11 cellular contexts compared by ENCODE assay signal in the genomic region with DNA sequence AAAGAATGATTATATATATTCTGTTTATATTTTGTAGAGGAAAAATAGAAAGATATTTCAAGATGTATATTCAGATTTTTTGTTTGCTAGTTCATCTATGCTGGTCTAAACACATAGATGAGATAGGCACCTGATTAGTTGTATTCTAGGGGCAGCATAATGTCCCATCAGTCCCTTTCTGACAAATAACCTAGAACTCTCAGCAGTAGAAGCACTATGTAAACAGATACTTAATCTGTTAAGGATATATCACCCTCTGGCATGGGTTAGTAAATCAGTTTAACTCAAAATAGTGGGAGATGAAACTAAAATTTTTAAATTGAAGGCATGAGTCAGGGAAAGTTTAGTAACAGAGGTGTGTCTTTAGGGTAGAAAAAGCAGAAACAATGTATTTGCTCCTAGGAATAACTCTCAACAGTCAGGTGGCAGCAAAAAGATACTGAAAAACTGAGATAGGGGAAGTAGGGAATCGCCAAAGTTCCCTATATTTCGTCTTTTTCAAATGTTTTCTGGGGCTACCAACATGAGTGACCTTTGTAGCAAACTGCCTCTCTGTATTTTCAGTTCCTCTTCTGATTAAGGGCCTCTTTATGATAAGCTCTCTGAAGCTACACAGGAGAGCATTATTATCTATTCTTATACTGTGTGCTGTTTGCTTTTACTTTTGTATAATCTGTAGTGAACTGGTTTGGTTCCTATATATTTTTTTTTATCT. TPM values are rescaled to one million over a fixed set of nuclear protein-coding genes. Genes with fewer than 3 reads are reported as not detected.
DNase-seq lines count a peak whose midpoint lies in the region; ATAC-seq, FAIRE-seq and TF ChIP-seq lines count a peak whose summit lies in the region.
"Had no signal": no experiment of that assay in that cellular context is flagged by ENCODE, and none has a peak within 500 bp of the region (broad histone marks: within the 10 kb centered on the region; RNA-seq: fewer than 3 reads in every experiment).

No MANE protein-coding gene starts in this region.

- peak; percentile 63 to 91; a peak in 3 of 4 replicates for TF ChIP-seq EP300 in GM12878 (IDR thresholded peaks at IDR 0.05; ENCODE audit: borderline replicate concordance in 1 of 2, control insufficient read depth in 1 of 2, low read depth in 2 of 2, low read length in 2 of 2)

- no peak for TF ChIP-seq CTCF in GM12878 (IDR thresholded peaks at IDR 0.05 in 2 of 3, conservative IDR thresholded peaks at IDR 0.05 in 1 of 3; ENCODE audit: control insufficient read depth in 2 of 3, extremely low read depth in 1 of 3, insufficient read depth in 1 of 3, low read depth in 3 of 3, low read length in 3 of 3)

- 0% methylated on average over 2 of the region's 2 CpGs for WGBS in GM12878 (ENCODE audit: insufficient coverage, insufficient replicate concordance, low lambda C conversion rate, missing lambda C conversion rate)

- TF ChIP-seq POLR2A in GM12878 (IDR thresholded peaks at IDR 0.05; ENCODE audit: low read depth, low read length): no peak

- no peaks in the 10 kb centered on the region for H3K9me3 ChIP-seq in GM12878 (replicated peaks; ENCODE audit: control insufficient read depth, insufficient read depth, low read length)

- H2AFZ ChIP-seq in GM12878 (ENCODE audit: control insufficient read depth, low read depth, low read length): no peak overlapping the region

- no peaks in the 10 kb centered on the region for H3K79me2 ChIP-seq in GM12878 (ENCODE audit: control insufficient read depth, insufficient read depth, low read length)

- peak overlapping the region; percentile 18; the same call in 1 of the 2 replicates for H3K4me3 ChIP-seq in GM12878
- H3K4me3 ChIP-seq: lung, SK-N-MC had no signal

- intact Hi-C loops in GM12878 (cut with micrococcal nuclease; ENCODE audit: unreplicated experiment): loop anchor here (10.0 kb wide), 1 partner anchor 887 kb away; no protein-coding TSS in a partner anchor
- intact Hi-C loops in posterior vena cava (cut with DNase I): no loop called here

- H3K27me3 ChIP-seq in GM12878 (replicated peaks in 1 of 2; ENCODE audit: control insufficient read depth in 2 of 2, insufficient read depth in 2 of 2, low read length in 1 of 2): peaks cover 0 to 4% of the 10 kb centered on the region in 2 experiments; a peak in 1 of 4 replicates

- no peaks in the 10 kb centered on the region for H3K36me3 ChIP-seq in GM12878 (ENCODE audit: control insufficient read depth in 2 of 2, insufficient read depth in 2 of 2, low read length in 1 of 2)

- BruUV-seq in GM12878 (replicated peaks; lab: Mats Ljungman, UMichigan): no TSS peak

- H3K9ac ChIP-seq in GM12878 (ENCODE audit: control insufficient read depth, insufficient read depth, low read length): no peak overlapping the region
- H3K9ac ChIP-seq: KMS-11 had no signal

- ATAC-seq in GM18861 (IDR thresholded peaks at IDR 0.05; ENCODE audit: unreplicated experiment): peak; percentile 97
- ATAC-seq in GM21619 (IDR thresholded peaks at IDR 0.05; ENCODE audit: unreplicated experiment): peak; percentile 95
- peak; percentile 96 for ATAC-seq in HG03439 (IDR thresholded peaks at IDR 0.05; ENCODE audit: unreplicated experiment)
- ATAC-seq in GM12878: peak; percentile 98

- DNase-seq in GM12878 (ENCODE audit: low read depth, low spot score): peak; percentile 57
- DNase-seq in 8988T: no peak
- no peak for DNase-seq in activated CD8-positive, alpha-beta memory T cell treated with anti-CD3 and anti-CD28 coated beads, Interleukin-2, amount 50 U/mL, for 4 hours
- DNase-seq in COLO829 (ENCODE audit: low spot score): no peak
- no peak for DNase-seq in posterior vena cava (ENCODE audit: low spot score)

- POLR2A ChIA-PET in GM12878 (lab: Charles Lee): no interaction called here

- in situ Hi-C loops in GM12878 (cut with MboI): no loop called here

- peak overlapping the region; percentile 44 for H3K27ac ChIP-seq in GM12878 (ENCODE audit: control insufficient read depth, insufficient read depth)
- H3K27ac ChIP-seq: KMS-11, SK-N-MC had no signal

- RAD21 ChIA-PET in GM12878 (lab: Charles Lee; ENCODE audit: unreplicated experiment): interaction anchor here (1.0 kb wide), 1 partner anchor 12 kb away, joined by 4 read pairs; no protein-coding TSS in a partner anchor

- FAIRE-seq in GM12878 (lab: Jason Lieb, UNC): peak; percentile 85

- no peaks in the 10 kb centered on the region for H4K20me1 ChIP-seq in GM12878 (ENCODE audit: control insufficient read depth, insufficient read depth)

- H3K4me2 ChIP-seq in GM12878 (ENCODE audit: control insufficient read depth, insufficient read depth): peak overlapping the region; percentile 69
- H3K4me2 ChIP-seq: KMS-11 had no signal

- CTCF ChIA-PET in GM12878 (lab: Yijun Ruan, JAX): no interaction called here

- H3K4me1 ChIP-seq in GM12878 (ENCODE audit: control insufficient read depth, insufficient read depth, low read length): peaks cover 17% of the 10 kb centered on the region

- TF ChIP-seq RAD21 in GM12878 (IDR thresholded peaks at IDR 0.05; ENCODE audit: insufficient read depth, low read depth, low read length): no peak

- SMC1A ChIA-PET in GM12878 (lab: Charles Lee; ENCODE audit: uncharacterized antibody, unreplicated experiment): interaction anchor here (0.6 to 1.6 kb wide), 5 partner anchors 10 to 334 kb away, joined by 3 to 4 read pairs (median 3); no protein-coding TSS in a partner anchor

TF ChIP-seq in GM12878, 131 proteins besides CTCF, POLR2A, EP300 and RAD21 (continues in another document):
- TF ChIP-seq ZSCAN29 (IDR thresholded peaks at IDR 0.05) (no peak), SRF (IDR thresholded peaks at IDR 0.05; ENCODE audit: low read depth in 2 of 2, low read length in 2 of 2) (no peak), RUNX3 (IDR thresholded peaks at IDR 0.05; ENCODE audit: low read length) (0 out of 2 replicates have a peak, but pooled peaks have one; percentile 46), MLLT1 (IDR thresholded peaks at IDR 0.05) (no peak), NR2C1 (IDR thresholded peaks at IDR 0.05) (no peak), NFXL1 (IDR thresholded peaks at IDR 0.05; ENCODE audit: borderline replicate concordance) (no peak), REST (IDR thresholded peaks at IDR 0.05; ENCODE audit: low read depth, low read length) (no peak)

RNA-seq across cellular contexts. Expression of gene PPP1R1C, which starts 5.7 kb away (rescaled TPM):
- total RNA-seq in GM12878 (2013; cell fraction: nucleolus; rRNA removed): not detected in 2 replicates
- total RNA-seq in GM12878 (2014; rRNA removed): 0.11 TPM in 1 of 2 replicates, not detected in the other
- not detected in 2 replicates for total RNA-seq in GM12878 (2014; rRNA removed; fragmentation: Illumina TruSeq; extraction: Trizol)
- not detected in 2 replicates for total RNA-seq in GM12878 (2021)
- polyA plus RNA-seq in GM12878 (2011; ENCODE audit: low read depth): not detected
- polyA plus RNA-seq in GM12878 (2011; rRNA removed): not detected in 2 replicates
- polyA plus RNA-seq in GM12878 (2011; cell fraction: cytosol; rRNA removed): not detected in 2 replicates
- not detected in 2 replicates for polyA plus RNA-seq in GM12878 (2011; cell fraction: nucleus; rRNA removed)
- polyA plus RNA-seq in GM12878 (2012): not detected in 2 replicates
- not detected in 2 replicates for polyA plus RNA-seq in GM12878 (2014; fragmentation: Illumina TruSeq; extraction: Trizol)
- polyA plus RNA-seq in GM12878 (2014; fragmentation: Nextera tagmentation; extraction: Ambion mirVana): not detected
- not detected in 2 replicates for polyA plus RNA-seq in GM12878 (2014; rRNA removed)
- not detected for polyA plus RNA-seq in GM12878 (2016; fragmentation: Nextera tagmentation; extraction: Ambion mirVana)
- not detected in 2 replicates for polyA minus RNA-seq in GM12878 (2011; rRNA and poly(A)+ RNA removed)
- polyA minus RNA-seq in GM12878 (2011; cell fraction: cytosol; rRNA and poly(A)+ RNA removed): not detected in 2 replicates
- not detected in 2 replicates for polyA minus RNA-seq in GM12878 (2011; cell fraction: nucleus; rRNA and poly(A)+ RNA removed)
- under 1 TPM; 0.43 to 0.93 TPM for total RNA-seq in posterior vena cava
